8 cellular contexts compared by ENCODE assay signal in genomic region chr2:109612991-109613921, GRCh38. TPM values are rescaled to one million over a fixed set of nuclear protein-coding genes. Genes with fewer than 3 reads are reported as not detected.
DNase-seq lines count a peak whose midpoint lies in the region; ATAC-seq and TF ChIP-seq lines count a peak whose summit lies in the region.

No MANE protein-coding gene starts in this region.

- TF ChIP-seq POLR2A in sigmoid colon (IDR thresholded peaks at IDR 0.05) = no peak

- H3K4me1 ChIP-seq in iPS-20b (ENCODE audit: insufficient read depth, low read length) (peaks cover 29% of the 10 kb centered on the region), sigmoid colon (peaks cover 0 to 71% (median 67%) of the 10 kb centered on the region in 4 donors)

- no peaks in the 10 kb centered on the region for H3K9me3 ChIP-seq in iPS-20b (ENCODE audit: insufficient read depth, low read depth, low read length)
- H3K9me3 ChIP-seq in sigmoid colon = no peaks in the 10 kb centered on the region

- peaks cover 22% of the 10 kb centered on the region for H3K27me3 ChIP-seq in iPS-20b (ENCODE audit: insufficient read depth, low read length)
- no peaks in the 10 kb centered on the region for H3K27me3 ChIP-seq in sigmoid colon

- H3K4me3 ChIP-seq in iPS-20b (ENCODE audit: low read length) (peak overlapping the region; percentile 89), sigmoid colon (peak overlapping the region; percentile 66 to 85 (median 70))

- DNase-seq in ELR (ENCODE audit: low read depth) = peak; percentile 73
- DNase-seq in M059J (ENCODE audit: low read depth) = peak; percentile 71
- DNase-seq in sigmoid colon = peak; percentile 87
- DNase-seq in G401 (ENCODE audit: low spot score) = no peak

- peak overlapping the region; percentile 94 for H3K9ac ChIP-seq in iPS-20b (ENCODE audit: low read depth, low read length)

- H3K36me3 ChIP-seq in iPS-20b (ENCODE audit: insufficient read depth, low read depth, low read length) = no peaks in the 10 kb centered on the region
- no peaks in the 10 kb centered on the region for H3K36me3 ChIP-seq in sigmoid colon

- peaks cover 77% of the 10 kb centered on the region for H3K4me1 Mint-ChIP-seq in brain

- TF ChIP-seq CTCF in brain (conservative IDR thresholded peaks at IDR 0.05) = no peak
- no peak for TF ChIP-seq CTCF in sigmoid colon (IDR thresholded peaks at IDR 0.05)

- H3K9me3 Mint-ChIP-seq in brain = peaks cover 0 to 2% (median 0%) of the 10 kb centered on the region in 5 experiments

- H3K27me3 Mint-ChIP-seq in brain = peaks cover 8% of the 10 kb centered on the region

- peak; percentile 41 for ATAC-seq in GM21723 (IDR thresholded peaks at IDR 0.05; ENCODE audit: unreplicated experiment)
- no peak for ATAC-seq in HG03025 (IDR thresholded peaks at IDR 0.05; ENCODE audit: low FRiP score, unreplicated experiment)

- no peak for TF ChIP-seq EP300 in sigmoid colon (IDR thresholded peaks at IDR 0.05)

- in situ Hi-C loops in G401 (cut with HindIII; ENCODE audit: low sequenced_read_pairs) = no loop called here

- H3K36me3 Mint-ChIP-seq in brain = peaks cover 32% of the 10 kb centered on the region

- H3K27ac Mint-ChIP-seq in brain = peak overlapping the region; percentile 92 to 99 (median 97)

- WGBS in sigmoid colon, 2 donors = 1 to 2% methylated on average over 83 of the region's 83 CpGs

- intact Hi-C loops in sigmoid colon (cut with DNase I) = loop anchor here (5.0 kb wide), 4 partner anchors 66 to 441 kb away; no protein-coding TSS in a partner anchor

- H3K27ac ChIP-seq in iPS-20b (ENCODE audit: low read length) (peak overlapping the region; percentile 16), sigmoid colon (peak overlapping the region; percentile 93 to 100 (median 99))

- H3K4me3 Mint-ChIP-seq in brain = peak overlapping the region; percentile 95 to 100 (median 97)

RNA-seq across cellular contexts. Expression of gene SEPTIN10, which starts 0.5 kb away (rescaled TPM):
- 47.0 and 74.5 TPM in 2 replicates for total RNA-seq in M059J (2014; rRNA removed; shearing (Covaris generic))
- polyA plus RNA-seq in brain (ENCODE audit: insufficient read depth, low read depth, low replicate concordance) (19.4 TPM), sigmoid colon (10 to 100 TPM; 36.1 to 58.3 (median 51.1) TPM)
- total RNA-seq in sigmoid colon = 100 to 1,000 TPM; 122 to 178 (median 161) TPM
- total RNA-seq in G401 (2014; rRNA removed; shearing (Covaris generic)) = 6.4 and 12.3 TPM in 2 replicates

RNA-seq across cellular contexts. Expression of gene SOWAHC, which starts 0.9 kb away (rescaled TPM):
- 7.5 and 11.4 TPM in 2 replicates for total RNA-seq in M059J (2014; rRNA removed; shearing (Covaris generic))
- polyA plus RNA-seq in brain (ENCODE audit: insufficient read depth, low read depth, low replicate concordance) = 3.0 TPM
- total RNA-seq in sigmoid colon = 10 to 100 TPM; 19.4 to 29.3 (median 23.6) TPM
- polyA plus RNA-seq in sigmoid colon = 10 to 100 TPM; 16.4 to 27.5 (median 18.6) TPM
- total RNA-seq in G401 (2014; rRNA removed; shearing (Covaris generic)) = 0.06 and 0.34 TPM in 2 replicates
